7 cellular contexts compared by ENCODE assay signal in genomic region chr3:125055165-125055912, GRCh38. TPM values are rescaled to one million over a fixed set of nuclear protein-coding genes. Genes with fewer than 3 reads are reported as not detected.
DNase-seq lines count a peak whose midpoint lies in the region; ATAC-seq and TF ChIP-seq lines count a peak whose summit lies in the region.

No MANE protein-coding gene starts in this region.

- H3K9me3 Mint-ChIP-seq in MCF 10A (ENCODE audit: unreplicated experiment), result no peaks in the 10 kb centered on the region

- no peaks in the 10 kb centered on the region for H3K36me3 ChIP-seq in OCI-LY7 (ENCODE audit: insufficient read depth, low read length)
- H3K36me3 ChIP-seq in liver (ENCODE audit: control insufficient read depth in 4 of 4, insufficient read depth in 3 of 4, low read depth in 1 of 4, low read length in 3 of 4), result no peaks in the 10 kb centered on the region

- CTCF ChIA-PET in OCI-LY7 (lab: Charles Lee; ENCODE audit: unreplicated experiment), result no interaction called here
- CTCF ChIA-PET in MCF 10A (lab: Yijun Ruan, JAX), result interaction anchor here (0.6 to 0.7 kb wide), 4 partner anchors 18 to 519 kb away, joined by 3 to 6 read pairs (median 4); no protein-coding TSS in a partner anchor

- no peak for TF ChIP-seq RAD21 in liver (IDR thresholded peaks at IDR 0.05)

- H3K27ac ChIP-seq in OCI-LY7 (ENCODE audit: low read depth, low read length, poor library complexity, severe bottlenecking) (no peak overlapping the region), liver (ENCODE audit: low read depth in 1 of 2, low read length in 2 of 2) (peak overlapping the region; percentile 78 to 84), substantia nigra (ENCODE audit: low read depth, low read length, poor library complexity, severe bottlenecking) (peak overlapping the region; percentile 84)

- no peaks in the 10 kb centered on the region for H3K79me2 ChIP-seq in OCI-LY7 (ENCODE audit: insufficient read depth, low read depth, low read length)

- H3K4me3 Mint-ChIP-seq in MCF 10A (ENCODE audit: unreplicated experiment), result peak overlapping the region; percentile 81

- POLR2A ChIA-PET in OCI-LY7 (lab: Charles Lee), result no interaction called here
- POLR2A ChIA-PET in MCF 10A (lab: Yijun Ruan, JAX), result no interaction called here

- DNase-seq in OCI-LY7 (ENCODE audit: low spot score), result peak; percentile 36
- no peak for DNase-seq in MCF 10A (ENCODE audit: unreplicated experiment)
- peak in 11 of 49 donors; percentile 7 to 60 (median 55) for DNase-seq in substantia nigra (lab: John Stamatoyannopoulos, UW)
- DNase-seq in GDM1 (lab: John Stamatoyannopoulos, UW), result no peak

- no peaks in the 10 kb centered on the region for H3K27me3 ChIP-seq in liver (ENCODE audit: control insufficient read depth in 4 of 4, insufficient read depth in 4 of 4, low read length in 3 of 4)

- no peaks in the 10 kb centered on the region for H3K9me2 ChIP-seq in OCI-LY7 (ENCODE audit: insufficient read depth, low read length)

- H3K9ac ChIP-seq in liver (ENCODE audit: low read depth in 1 of 2, low read length in 2 of 2), result peak overlapping the region; percentile 82 to 84

- no peaks in the 10 kb centered on the region for H3K36me3 Mint-ChIP-seq in MCF 10A (ENCODE audit: insufficient read depth, unreplicated experiment)

- no peaks in the 10 kb centered on the region for H3K27me3 Mint-ChIP-seq in MCF 10A (ENCODE audit: insufficient read depth, unreplicated experiment)

- H3K27ac Mint-ChIP-seq in MCF 10A (ENCODE audit: low read depth, unreplicated experiment), result peak overlapping the region; percentile 73

- TF ChIP-seq CTCF in OCI-LY7 (conservative IDR thresholded peaks at IDR 0.05; ENCODE audit: low read length) (no peak), MCF 10A (IDR thresholded peaks at IDR 0.05; ENCODE audit: unreplicated experiment) (no peak), liver (IDR thresholded peaks at IDR 0.05; ENCODE audit: low read depth, low read length, missing input control) (no peak)

- ATAC-seq in GM18520 (IDR thresholded peaks at IDR 0.05; ENCODE audit: unreplicated experiment) (peak; percentile 5), HG02610 (IDR thresholded peaks at IDR 0.05; ENCODE audit: unreplicated experiment) (peak; percentile 8)

- peak overlapping the region; percentile 76 for H2AFZ ChIP-seq in OCI-LY7 (ENCODE audit: low read length)

- intact Hi-C loops in OCI-LY7 (cut with micrococcal nuclease; ENCODE audit: unreplicated experiment) (loop anchor here (10.0 kb wide), 1 partner anchor 539 kb away; the partner anchor contains the start of gene OSBPL11), MCF 10A (cut with micrococcal nuclease) (loop anchor here (5.0 to 10.0 kb wide), 2 partner anchors 52 to 319 kb away; partner anchors contain the start of gene ZNF148)

- under 1% methylated on average over 82 of the region's 82 CpGs for WGBS in liver

- H3K4me3 ChIP-seq in OCI-LY7 (ENCODE audit: low read depth, low read length, poor library complexity, severe bottlenecking) (peak overlapping the region; percentile 80), liver (ENCODE audit: low read depth in 1 of 3, low read length in 3 of 3) (peak overlapping the region; percentile 50 to 80 (median 69))

- peaks cover 43% of the 10 kb centered on the region for H3K4me1 Mint-ChIP-seq in MCF 10A (ENCODE audit: insufficient read depth, unreplicated experiment)

- H3K4me2 ChIP-seq in OCI-LY7 (ENCODE audit: low read length), result peak overlapping the region; percentile 84

- H3K4me1 ChIP-seq in OCI-LY7 (ENCODE audit: insufficient read depth, low read length, poor library complexity, severe bottlenecking), result peaks cover 20% of the 10 kb centered on the region
- H3K4me1 ChIP-seq in liver (ENCODE audit: control insufficient read depth in 4 of 4, insufficient read depth in 4 of 4, low read length in 3 of 4), result peaks cover 4 to 29% (median 21%) of the 10 kb centered on the region in 4 donors

- no peaks in the 10 kb centered on the region; the same call in 1 of the 2 replicates for H4K20me1 ChIP-seq in OCI-LY7 (ENCODE audit: insufficient read depth, low read length)

- BruUV-seq in OCI-LY7 (replicated peaks; lab: Mats Ljungman, UMichigan), result no TSS peak
- no TSS peak for BruUV-seq in MCF 10A (replicated peaks; lab: Mats Ljungman, UMichigan)

- H3K9me3 ChIP-seq in OCI-LY7 (ENCODE audit: low read length), result no peaks in the 10 kb centered on the region
- no peaks in the 10 kb centered on the region for H3K9me3 ChIP-seq in liver (ENCODE audit: control insufficient read depth in 4 of 4, low read length in 3 of 4)

TF ChIP-seq in liver, 16 proteins besides CTCF, POLR2A, EP300 and RAD21:
- no peak for TF ChIP-seq FOXA1 (IDR thresholded peaks at IDR 0.05)
- TF ChIP-seq JUND (IDR thresholded peaks at IDR 0.05), result no peak
- TF ChIP-seq NR2F2 (IDR thresholded peaks at IDR 0.05), result no peak
- TF ChIP-seq GABPA (IDR thresholded peaks at IDR 0.05 in 1 of 2, conservative IDR thresholded peaks at IDR 0.05 in 1 of 2), result no peak
- TF ChIP-seq SP1 (IDR thresholded peaks at IDR 0.05), result no peak
- no peak for TF ChIP-seq MAX (IDR thresholded peaks at IDR 0.05)
- TF ChIP-seq YY1 (IDR thresholded peaks at IDR 0.05), result no peak
- TF ChIP-seq TAF1 (conservative IDR thresholded peaks at IDR 0.05), result no peak
- TF ChIP-seq EGR1 (IDR thresholded peaks at IDR 0.05; ENCODE audit: low read depth in 2 of 2), result no peak
- no peak for TF ChIP-seq HNF4A (conservative IDR thresholded peaks at IDR 0.05)
- TF ChIP-seq REST (IDR thresholded peaks at IDR 0.05), result no peak
- TF ChIP-seq HNF4G (IDR thresholded peaks at IDR 0.05), result no peak
- no peak for TF ChIP-seq FOXA2 (IDR thresholded peaks at IDR 0.05)

RNA-seq across cellular contexts. Expression of gene HEG1, which starts 0.5 kb away (rescaled TPM):
- total RNA-seq in OCI-LY7 (2014; rRNA removed; shearing (Covaris generic)), result 2.4 and 5.7 TPM in 2 replicates
- total RNA-seq in OCI-LY7 (2022) (4.9 and 6.0 TPM in 2 replicates), MCF 10A (2022) (8.6 and 10.3 TPM in 2 replicates), liver (10 to 100 TPM in 1 of 2 donors, 1 to 10 TPM in 1; 5.9 to 16.0 TPM)
- polyA plus RNA-seq in liver, result 1 to 10 TPM; 1.4 to 4.8 TPM
